Comparison of ENCODE assay signal across 1 cellular context in genomic region chr5:95925939-95926338, GRCh38.
TF ChIP-seq lines count a peak whose summit lies in the region.

No MANE protein-coding gene starts in this region.

TF ChIP-seq in GM12878, 131 proteins besides CTCF, POLR2A, EP300 and RAD21 (continued from another document and continues in another):
- TF ChIP-seq STAT3 (IDR thresholded peaks at IDR 0.05; ENCODE audit: low read depth, low read length) (peak; percentile 78; the same call in 1 of the 2 replicates), GABPA (IDR thresholded peaks at IDR 0.05; ENCODE audit: low read depth) (peak; percentile 60; the same call in 1 of the 2 replicates), CHD2 (IDR thresholded peaks at IDR 0.05; ENCODE audit: borderline replicate concordance, low read depth, low read length) (no peak), EED (IDR thresholded peaks at IDR 0.05; ENCODE audit: low read depth) (peak; percentile 84), BHLHE40 (IDR thresholded peaks at IDR 0.05; ENCODE audit: borderline replicate concordance in 1 of 2, low read depth in 2 of 2, low read length in 1 of 2) (peak; percentile 46 to 82; a peak in 3 of 4 replicates), CEBPB (IDR thresholded peaks at IDR 0.05; ENCODE audit: borderline replicate concordance in 1 of 2, low read depth in 2 of 2, low read length in 2 of 2) (peak in 1 of 2 experiments; percentile 91; a peak in 2 of 4 replicates), MAX (IDR thresholded peaks at IDR 0.05; ENCODE audit: low read depth, low read length) (no peak), IKZF2 (IDR thresholded peaks at IDR 0.05) (peak; percentile 64 to 66), PML (IDR thresholded peaks at IDR 0.05; ENCODE audit: low read length) (peak; percentile 81), E2F8 (IDR thresholded peaks at IDR 0.05; ENCODE audit: low read depth, partially characterized antibody) (no peak), ZNF622 (IDR thresholded peaks at IDR 0.05) (no peak), PAX8 (IDR thresholded peaks at IDR 0.05) (no peak), BCL3 (IDR thresholded peaks at IDR 0.05; ENCODE audit: borderline replicate concordance, insufficient read depth, low read depth, low read length, poor library complexity, severe bottlenecking) (peak; percentile 93), NR2C2 (IDR thresholded peaks at IDR 0.05; ENCODE audit: borderline replicate concordance, control insufficient read depth, insufficient read length, low read depth) (no peak), ZBED1 (IDR thresholded peaks at IDR 0.05; ENCODE audit: borderline replicate concordance) (peak; percentile 84), IRF4 (IDR thresholded peaks at IDR 0.05; ENCODE audit: low read depth, low read length) (peak; percentile 78; the same call in 1 of the 2 replicates), TBL1XR1 (IDR thresholded peaks at IDR 0.05; ENCODE audit: low read depth, low read length) (peak; percentile 92), CBX3 (IDR thresholded peaks at IDR 0.05; ENCODE audit: borderline replicate concordance, low read depth) (no peak), KLF5 (IDR thresholded peaks at IDR 0.05; ENCODE audit: partially characterized antibody) (no peak), TCF12 (IDR thresholded peaks at IDR 0.05; ENCODE audit: low read depth, low read length) (peak; percentile 73; the same call in 1 of the 2 replicates), ZNF217 (IDR thresholded peaks at IDR 0.05) (peak; percentile 61; the same call in 1 of the 2 replicates), CREB1 (IDR thresholded peaks at IDR 0.05; ENCODE audit: low read depth) (peak; percentile 63), YY1 (IDR thresholded peaks at IDR 0.05; ENCODE audit: low read depth, low read length) (no peak), ZNF384 (IDR thresholded peaks at IDR 0.05; ENCODE audit: borderline replicate concordance, low read depth, low read length) (peak; percentile 96), BCL11A (IDR thresholded peaks at IDR 0.05; ENCODE audit: low read depth, low read length) (peak; percentile 83), JUNB (IDR thresholded peaks at IDR 0.05) (peak; percentile 94), TCF3 (IDR thresholded peaks at IDR 0.05; ENCODE audit: borderline replicate concordance, insufficient read depth, low read depth, low read length) (peak; percentile 72; the same call in 1 of the 2 replicates), EGR1 (IDR thresholded peaks at IDR 0.05; ENCODE audit: borderline replicate concordance in 1 of 2, low read depth in 2 of 2, low read length in 2 of 2) (no peak), PAX5 (IDR thresholded peaks at IDR 0.05; ENCODE audit: borderline replicate concordance, low read depth, low read length) (peak; percentile 81; the same call in 1 of the 2 replicates), CHD1 (IDR thresholded peaks at IDR 0.05; ENCODE audit: low read depth, low read length) (no peak), HSF1 (IDR thresholded peaks at IDR 0.05; ENCODE audit: low read depth, low read length) (peak; percentile 60; the same call in 1 of the 2 replicates), CBFB (IDR thresholded peaks at IDR 0.05; ENCODE audit: low read depth) (peak; percentile 78; the same call in 1 of the 2 replicates), MLLT1 (IDR thresholded peaks at IDR 0.05) (0 out of 2 replicates have a peak, but pooled peaks have one; percentile 27), STAT1 (conservative IDR thresholded peaks at IDR 0.05) (no peak), CBX5 (IDR thresholded peaks at IDR 0.05; ENCODE audit: low read depth) (peak; percentile 80; the same call in 1 of the 2 replicates), SIX5 (IDR thresholded peaks at IDR 0.05; ENCODE audit: low read depth, low read length, severe bottlenecking) (no peak), USF1 (IDR thresholded peaks at IDR 0.05; ENCODE audit: borderline replicate concordance, extremely low read length, insufficient read depth, low read depth, low read length) (no peak), USF2 (IDR thresholded peaks at IDR 0.05; ENCODE audit: borderline replicate concordance, low read depth, low read length) (no peak), SKIL (IDR thresholded peaks at IDR 0.05; ENCODE audit: low read depth, poor library complexity, severe bottlenecking) (peak; percentile 87), CUX1 (IDR thresholded peaks at IDR 0.05; ENCODE audit: insufficient replicate concordance, low read depth, low read length) (no peak), ZZZ3 (IDR thresholded peaks at IDR 0.05; ENCODE audit: control insufficient read depth, insufficient read length, low read depth) (no peak), ATF7 (IDR thresholded peaks at IDR 0.05; ENCODE audit: low read depth) (peak; percentile 31; the same call in 1 of the 2 replicates), FOS (IDR thresholded peaks at IDR 0.05; ENCODE audit: borderline replicate concordance, extremely low read depth, insufficient read length) (no peak), ATF2 (IDR thresholded peaks at IDR 0.05; ENCODE audit: low read length) (peak; percentile 94), SPI1 (IDR thresholded peaks at IDR 0.05; ENCODE audit: borderline replicate concordance, insufficient read depth, low read depth, low read length) (0 out of 2 replicates have a peak, but pooled peaks have one; percentile 33)
